11 cellular contexts compared by ENCODE assay signal in the genomic region with DNA sequence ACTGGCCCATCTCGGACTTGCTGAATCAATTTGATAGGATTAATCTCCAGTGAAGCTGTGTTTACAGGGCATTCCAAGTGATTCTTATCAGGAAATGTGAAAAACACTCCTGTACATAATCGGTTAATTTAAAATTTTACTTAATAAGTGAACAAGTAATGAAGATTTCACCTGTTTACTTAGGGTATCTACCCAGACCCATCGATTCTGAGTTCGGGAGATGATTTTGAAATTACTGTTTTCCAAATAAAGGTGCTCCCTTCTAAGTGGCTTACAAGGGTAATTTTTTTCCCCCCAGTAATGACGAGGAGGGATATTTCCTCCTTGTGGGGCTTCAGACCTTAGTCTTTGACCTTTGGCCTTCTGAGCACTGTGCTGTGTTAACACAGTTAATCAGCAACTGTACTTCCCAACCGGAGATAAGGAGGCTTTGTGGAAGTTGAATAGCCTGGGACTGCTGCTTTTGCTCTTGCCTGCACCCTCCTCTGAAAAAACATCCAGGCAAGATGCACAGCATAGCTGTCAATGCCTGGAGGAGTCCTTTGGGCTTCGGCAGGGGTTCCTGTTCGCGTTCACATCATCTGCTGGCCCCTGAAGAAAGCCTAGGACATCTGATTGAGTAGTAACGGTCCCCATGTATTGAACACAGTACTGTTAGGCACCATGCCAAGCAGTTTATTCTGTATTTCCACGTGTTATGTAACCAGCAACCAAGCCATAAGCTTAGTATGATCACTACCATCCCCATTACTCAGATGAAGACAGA. TPM values are rescaled to one million over a fixed set of nuclear protein-coding genes. Genes with fewer than 3 reads are reported as not detected.
A peak's percentile ranks its signal among the peaks of the same experiment; 100 is the strongest.
DNase-seq lines count a peak whose midpoint lies in the region; ATAC-seq and TF ChIP-seq lines count a peak whose summit lies in the region.
"Had no signal": no experiment of that assay in that cellular context is flagged by ENCODE, and none has a peak within 500 bp of the region (broad histone marks: within the 10 kb centered on the region; RNA-seq: fewer than 3 reads in every experiment).

No MANE protein-coding gene starts in this region.

- H4K20me1 ChIP-seq in SU-DHL-6 (ENCODE audit: low read depth, low read length): 0 out of 2 replicates have a peak, but pooled peaks cover 3% of the 10 kb centered on the region

- H3K9me2 ChIP-seq in SU-DHL-6 (replicated peaks; ENCODE audit: insufficient read depth, low read length): no peaks in the 10 kb centered on the region

- TF ChIP-seq CTCF in SU-DHL-6 (IDR thresholded peaks at IDR 0.05; ENCODE audit: insufficient read depth, low read length, poor library complexity, severe bottlenecking) (no peak), fibroblast of the aortic adventitia (IDR thresholded peaks at IDR 0.05; ENCODE audit: insufficient read depth, low read length) (no peak)

- peak overlapping the region; percentile 43 for H3K4me3 Mint-ChIP-seq in activated CD8-positive, alpha-beta memory T cell treated with anti-CD3 and anti-CD28 coated beads, Interleukin-2, amount 10 ng/mL, durations not matched to agents 7 days and 5 days

- no peak overlapping the region for H3K27ac Mint-ChIP-seq in activated CD8-positive, alpha-beta memory T cell treated with anti-CD3 and anti-CD28 coated beads, Interleukin-2, amount 10 ng/mL, durations not matched to agents 7 days and 5 days

- ATAC-seq in activated CD8-positive, alpha-beta memory T cell treated with anti-CD3 and anti-CD28 coated beads, Interleukin-2, amount 10 ng/mL, durations not matched to agents 7 days and 5 days: no peak
- ATAC-seq in GM18909 (IDR thresholded peaks at IDR 0.05; ENCODE audit: poor library complexity, unreplicated experiment): no peak

- H3K4me2 ChIP-seq in SU-DHL-6 (ENCODE audit: low read depth, low read length, poor library complexity, severe bottlenecking): peak overlapping the region; percentile 54

- H3K9me3 Mint-ChIP-seq in activated CD8-positive, alpha-beta memory T cell treated with anti-CD3 and anti-CD28 coated beads, Interleukin-2, amount 10 ng/mL, durations not matched to agents 7 days and 5 days (ENCODE audit: low read depth): no peaks in the 10 kb centered on the region

- 0 out of 2 replicates have a peak overlapping the region, but pooled peaks have one; percentile 5 for H3K9ac ChIP-seq in SU-DHL-6 (ENCODE audit: low read length)

- H3K36me3 Mint-ChIP-seq in activated CD8-positive, alpha-beta memory T cell treated with anti-CD3 and anti-CD28 coated beads, Interleukin-2, amount 10 ng/mL, durations not matched to agents 7 days and 5 days: no peaks in the 10 kb centered on the region

- H3K4me3 ChIP-seq in SU-DHL-6 (ENCODE audit: insufficient read depth, low read length, poor library complexity, severe bottlenecking): no peak overlapping the region
- peak overlapping the region; percentile 99 for H3K4me3 ChIP-seq in fibroblast of the aortic adventitia (ENCODE audit: low read depth, low read length)
- H3K4me3 ChIP-seq in skeletal muscle cell (ENCODE audit: low read depth, low read length): peak overlapping the region; percentile 98

- H3K27me3 ChIP-seq in SU-DHL-6 (ENCODE audit: low read length): no peaks in the 10 kb centered on the region

- no peaks in the 10 kb centered on the region for H3K27me3 Mint-ChIP-seq in activated CD8-positive, alpha-beta memory T cell treated with anti-CD3 and anti-CD28 coated beads, Interleukin-2, amount 10 ng/mL, durations not matched to agents 7 days and 5 days

- H2AFZ ChIP-seq in SU-DHL-6 (ENCODE audit: low read depth, low read length, severe bottlenecking): no peak overlapping the region

- H3F3A ChIP-seq in SU-DHL-6 (ENCODE audit: insufficient read depth): peaks cover 12% of the 10 kb centered on the region; the same call in 1 of the 2 replicates

- H3K27ac ChIP-seq in SU-DHL-6 (ENCODE audit: low read depth, low read length): no peak overlapping the region

- peaks cover 5% of the 10 kb centered on the region; the same call in 1 of the 2 replicates for H3K79me2 ChIP-seq in SU-DHL-6 (ENCODE audit: insufficient read depth, low read length)

- CTCF ChIA-PET in activated CD8-positive, alpha-beta memory T cell treated with anti-CD3 and anti-CD28 coated beads, Interleukin-2, amount 10 ng/mL, durations not matched to agents 7 days and 5 days (lab: Charles Lee): no interaction called here

- peaks cover 38% of the 10 kb centered on the region for H3K4me1 Mint-ChIP-seq in activated CD8-positive, alpha-beta memory T cell treated with anti-CD3 and anti-CD28 coated beads, Interleukin-2, amount 10 ng/mL, durations not matched to agents 7 days and 5 days

- no peak for DNase-seq in activated CD8-positive, alpha-beta memory T cell treated with anti-CD3 and anti-CD28 coated beads, Interleukin-2, amount 10 ng/mL, durations not matched to agents 7 days and 5 days
- no peak for DNase-seq in activated CD8-positive, alpha-beta memory T cell treated with anti-CD3 and anti-CD28 coated beads, Interleukin-2, amount 50 U/mL, for 4 hours
- no peak for DNase-seq in fibroblast of the aortic adventitia (ENCODE audit: low read depth)
- DNase-seq in skeletal muscle cell (ENCODE audit: low read depth): no peak
- DNase-seq in medulla oblongata (ENCODE audit: extremely low spot score): no peak
- no peak for DNase-seq in COLO829 (ENCODE audit: low spot score)
- DNase-seq: NCI-H187 treated with DMSO at 0.1 percent for 48 hours had no signal

- no peaks in the 10 kb centered on the region for H3K9me3 ChIP-seq in SU-DHL-6 (ENCODE audit: insufficient read depth, low read length)

- no peaks in the 10 kb centered on the region for H3K36me3 ChIP-seq in SU-DHL-6 (ENCODE audit: low read length)

RNA-seq across cellular contexts. Expression of a gene that starts 1.8 kb away (rescaled TPM):
- total RNA-seq in activated CD8-positive, alpha-beta memory T cell treated with anti-CD3 and anti-CD28 coated beads, Interleukin-2, amount 10 ng/mL, durations not matched to agents 7 days and 5 days: 10 to 100 TPM; 11.3 to 12.9 TPM
- total RNA-seq in fibroblast of the aortic adventitia (ENCODE audit: low replicate concordance): 36.7 and 204 TPM in 2 replicates

RNA-seq across cellular contexts. Expression of a gene that starts 2.2 kb away (rescaled TPM):
- 10 to 100 TPM; 44.1 to 44.2 TPM for total RNA-seq in activated CD8-positive, alpha-beta memory T cell treated with anti-CD3 and anti-CD28 coated beads, Interleukin-2, amount 10 ng/mL, durations not matched to agents 7 days and 5 days
- 12.1 and 21.9 TPM in 2 replicates for total RNA-seq in fibroblast of the aortic adventitia (ENCODE audit: low replicate concordance)

RNA-seq across cellular contexts. Expression of a gene that starts 35.3 kb away (rescaled TPM):
- total RNA-seq in activated CD8-positive, alpha-beta memory T cell treated with anti-CD3 and anti-CD28 coated beads, Interleukin-2, amount 10 ng/mL, durations not matched to agents 7 days and 5 days: not detected
- 0.16 and 0.27 TPM in 2 replicates for total RNA-seq in fibroblast of the aortic adventitia (ENCODE audit: low replicate concordance)
- total RNA-seq: pulmonary artery endothelial cell had no signal

RNA-seq across cellular contexts. Expression of a gene that starts 43.1 kb away (rescaled TPM):
- not detected for total RNA-seq in activated CD8-positive, alpha-beta memory T cell treated with anti-CD3 and anti-CD28 coated beads, Interleukin-2, amount 10 ng/mL, durations not matched to agents 7 days and 5 days
- 0.09 TPM in 1 of 2 replicates, not detected in the other for total RNA-seq in fibroblast of the aortic adventitia (ENCODE audit: low replicate concordance)
- total RNA-seq: subcutaneous adipose tissue had no signal

RNA-seq across cellular contexts. Expression of a gene that starts 46.1 kb away (rescaled TPM):
- 10 to 100 TPM; 52.5 to 64.0 TPM for total RNA-seq in activated CD8-positive, alpha-beta memory T cell treated with anti-CD3 and anti-CD28 coated beads, Interleukin-2, amount 10 ng/mL, durations not matched to agents 7 days and 5 days
- total RNA-seq in fibroblast of the aortic adventitia (ENCODE audit: low replicate concordance): 21.8 and 44.6 TPM in 2 replicates
